Comparison of ENCODE assay signal across 8 cellular contexts in the genomic region with DNA sequence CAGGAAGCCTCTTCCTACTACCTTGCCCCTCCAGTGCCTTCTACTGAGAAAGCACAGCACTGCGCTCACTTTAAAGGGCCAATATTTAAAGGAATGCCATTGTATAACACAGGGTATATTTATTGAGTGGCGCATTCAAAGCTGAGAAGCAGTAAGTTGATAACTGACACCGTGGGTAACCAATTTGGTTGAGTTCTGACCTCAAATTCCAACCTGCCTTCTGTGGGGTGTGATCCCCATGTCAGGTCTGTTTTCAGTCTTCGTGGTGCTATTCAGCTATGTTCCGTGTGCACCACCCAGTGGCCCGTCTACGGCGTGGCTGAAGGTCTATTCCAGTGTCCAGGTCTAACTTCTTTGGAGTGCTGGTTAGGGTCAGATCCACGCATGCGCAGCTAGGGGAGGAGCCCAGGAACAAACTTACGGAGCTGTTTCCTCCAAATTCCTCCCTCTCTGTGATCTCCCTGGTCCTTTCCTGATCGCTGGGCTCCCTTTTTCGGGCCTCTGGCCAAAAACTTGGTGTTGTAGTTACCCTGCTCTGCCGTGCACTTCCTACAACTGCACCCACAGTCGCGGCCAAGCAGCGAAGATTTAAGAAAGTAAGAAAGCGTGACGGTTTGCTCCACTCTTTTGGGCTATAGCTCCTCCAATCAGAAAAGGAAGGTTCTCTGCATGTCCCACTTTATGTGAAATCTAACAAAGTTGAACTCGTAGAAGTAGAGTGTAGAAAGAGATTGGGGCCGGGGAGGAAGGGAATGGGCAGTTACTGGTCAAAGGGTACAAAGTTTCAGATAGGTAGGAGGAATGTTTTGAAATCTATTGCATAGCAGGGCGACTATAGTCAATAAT. TPM values are rescaled to one million over a fixed set of nuclear protein-coding genes. Genes with fewer than 3 reads are reported as not detected.
A peak's percentile ranks its signal among the peaks of the same experiment; 100 is the strongest.
DNase-seq lines count a peak whose midpoint lies in the region; ATAC-seq and TF ChIP-seq lines count a peak whose summit lies in the region.

No MANE protein-coding gene starts in this region.

- intact Hi-C loops in transverse colon (cut with DNase I; ENCODE audit: low total_unique reads) = no loop called here

- no peak for TF ChIP-seq EP300 in transverse colon (IDR thresholded peaks at IDR 0.05; ENCODE audit: low read depth)

- no peaks in the 10 kb centered on the region for H3K9me3 Mint-ChIP-seq in activated T-helper 17 cell treated with anti-CD3 and anti-CD28 coated beads, Interleukin-2, amount 50 U/mL, for 72 hours

- peak overlapping the region; percentile 24 to 82 (median 73); a peak in 21 of 22 replicates for H3K27ac ChIP-seq in BLaER1 treated with 17β-estradiol and CSF1 and Interleukin-3, amounts not matched to agents 10 nM and 100 nM
- H3K27ac ChIP-seq in Peyer's patch (peak overlapping the region; percentile 58 to 71 (median 58)), parathyroid adenoma (no peak overlapping the region), transverse colon (peak overlapping the region; percentile 28 to 80 (median 70))

- 41 to 44% methylated on average over 5 to 22 of the region's 22 CpGs for WGBS in transverse colon (ENCODE audit: low coverage in 1 of 2), 2 donors

- no peaks in the 10 kb centered on the region for H3K27me3 ChIP-seq in BLaER1 treated with 17β-estradiol and CSF1 and Interleukin-3, amounts not matched to agents 10 nM and 100 nM
- H3K27me3 ChIP-seq in Peyer's patch (no peaks in the 10 kb centered on the region), parathyroid adenoma (ENCODE audit: control insufficient read depth, insufficient read depth, low read length) (no peaks in the 10 kb centered on the region), transverse colon (no peaks in the 10 kb centered on the region)

- H3K4me1 ChIP-seq in BLaER1 treated with 17β-estradiol and CSF1 and Interleukin-3, amounts not matched to agents 10 nM and 100 nM = peaks cover 11 to 28% (median 20%) of the 10 kb centered on the region in 10 experiments
- H3K4me1 ChIP-seq in Peyer's patch (peaks cover 0 to 7% (median 6%) of the 10 kb centered on the region in 4 donors), parathyroid adenoma (no peaks in the 10 kb centered on the region), transverse colon (peaks cover 0 to 12% (median 4%) of the 10 kb centered on the region in 4 donors)

- H3K27ac Mint-ChIP-seq in activated T-helper 17 cell treated with anti-CD3 and anti-CD28 coated beads, Interleukin-2, amount 50 U/mL, for 72 hours = peak overlapping the region; percentile 85

- TF ChIP-seq CTCF in Peyer's patch (IDR thresholded peaks at IDR 0.05) (peak; percentile 48 to 82 (median 71)), parathyroid adenoma (IDR thresholded peaks at IDR 0.05) (peak; percentile 76), transverse colon (IDR thresholded peaks at IDR 0.05) (peak; percentile 33 to 74 (median 54))

- peak overlapping the region; percentile 87 for H3K4me3 Mint-ChIP-seq in activated T-helper 17 cell treated with anti-CD3 and anti-CD28 coated beads, Interleukin-2, amount 50 U/mL, for 72 hours

- H3K79me2 ChIP-seq in parathyroid adenoma = no peaks in the 10 kb centered on the region

- DNase-seq in Peyer's patch = peak; percentile 84 to 92 (median 87)
- peak; percentile 27 for DNase-seq in foreskin melanocyte
- DNase-seq in transverse colon = peak; percentile 83

- H3K4me1 Mint-ChIP-seq in activated T-helper 17 cell treated with anti-CD3 and anti-CD28 coated beads, Interleukin-2, amount 50 U/mL, for 72 hours = peaks cover 7% of the 10 kb centered on the region

- peaks cover 0 to 30% (median 16%) of the 10 kb centered on the region in 11 experiments; a peak in 14 of 22 replicates for H3K9me3 ChIP-seq in BLaER1 treated with 17β-estradiol and CSF1 and Interleukin-3, amounts not matched to agents 10 nM and 100 nM (replicated peaks in 1 of 11)
- H3K9me3 ChIP-seq in Peyer's patch (no peaks in the 10 kb centered on the region), parathyroid adenoma (ENCODE audit: control insufficient read depth, low read length) (no peaks in the 10 kb centered on the region), transverse colon (no peaks in the 10 kb centered on the region)

- no peaks in the 10 kb centered on the region for H3K36me3 ChIP-seq in BLaER1 treated with 17β-estradiol and CSF1 and Interleukin-3, amounts not matched to agents 10 nM and 100 nM
- no peaks in the 10 kb centered on the region for H3K36me3 ChIP-seq in Peyer's patch
- no peaks in the 10 kb centered on the region for H3K36me3 ChIP-seq in parathyroid adenoma (ENCODE audit: control insufficient read depth, insufficient read depth, low read length)
- H3K36me3 ChIP-seq in transverse colon = no peaks in the 10 kb centered on the region

- no peak for TF ChIP-seq POLR2A in Peyer's patch (IDR thresholded peaks at IDR 0.05)
- TF ChIP-seq POLR2A in transverse colon (IDR thresholded peaks at IDR 0.05) = no peak

- in situ Hi-C loops in transverse colon (cut with MboI; ENCODE audit: low pct_ligation_motif_present in 1 of 4, low pct_unique_long_range_greater_than_20kb in 1 of 4, low sequenced_read_pairs in 3 of 4) = loop anchor here in 2 of 4 donors (5.0 to 10.0 kb wide), 2 partner anchors 54 to 66 kb away; no protein-coding TSS in a partner anchor

- peak overlapping the region; percentile 45 to 72 (median 60) for H3K4me3 ChIP-seq in BLaER1 treated with 17β-estradiol and CSF1 and Interleukin-3, amounts not matched to agents 10 nM and 100 nM
- H3K4me3 ChIP-seq in Peyer's patch = peak overlapping the region; percentile 36 to 61 (median 47)
- H3K4me3 ChIP-seq in parathyroid adenoma (ENCODE audit: low read depth, low read length) = no peak overlapping the region
- H3K4me3 ChIP-seq in transverse colon = peak overlapping the region in 3 of 4 donors; percentile 37 to 46 (median 40)

- no peaks in the 10 kb centered on the region for H3K27me3 Mint-ChIP-seq in activated T-helper 17 cell treated with anti-CD3 and anti-CD28 coated beads, Interleukin-2, amount 50 U/mL, for 72 hours

- H3K9ac ChIP-seq in BLaER1 treated with 17β-estradiol and CSF1 and Interleukin-3, amounts not matched to agents 10 nM and 100 nM = peak overlapping the region; percentile 65 to 83 (median 79); a peak in 21 of 22 replicates
- no peak overlapping the region for H3K9ac ChIP-seq in parathyroid adenoma

- H3K36me3 Mint-ChIP-seq in activated T-helper 17 cell treated with anti-CD3 and anti-CD28 coated beads, Interleukin-2, amount 50 U/mL, for 72 hours (ENCODE audit: low read depth) = no peaks in the 10 kb centered on the region

- H2AFZ ChIP-seq in parathyroid adenoma = peak overlapping the region; percentile 89

- no peaks in the 10 kb centered on the region for H4K20me1 ChIP-seq in BLaER1 treated with 17β-estradiol and CSF1 and Interleukin-3, amounts not matched to agents 10 nM and 100 nM

- peak; percentile 89 for ATAC-seq in GM19372 (IDR thresholded peaks at IDR 0.05; ENCODE audit: low read depth, unreplicated experiment)
- peak; percentile 95 for ATAC-seq in HG03460 (IDR thresholded peaks at IDR 0.05; ENCODE audit: unreplicated experiment)
- ATAC-seq in activated T-helper 17 cell treated with anti-CD3 and anti-CD28 coated beads, Interleukin-2, amount 50 U/mL, for 72 hours (replicated peaks) = peak; percentile 97

- H3K4me2 ChIP-seq in BLaER1 treated with 17β-estradiol and CSF1 and Interleukin-3, amounts not matched to agents 10 nM and 100 nM = peak overlapping the region; percentile 70 to 83 (median 78)
- H3K4me2 ChIP-seq in parathyroid adenoma (ENCODE audit: low read length) = peak overlapping the region; percentile 38

RNA-seq across cellular contexts. Expression of a gene that starts 7.7 kb away (rescaled TPM):
- total RNA-seq in Peyer's patch = 10 to 100 TPM in 1 of 4 donors, 1 to 10 TPM in 1, under 1 TPM in 2; 0.35 to 23.9 (median 1.3) TPM
- total RNA-seq in activated T-helper 17 cell treated with anti-CD3 and anti-CD28 coated beads, Interleukin-2, amount 50 U/mL, for 72 hours = not detected
- total RNA-seq in transverse colon = 1 to 10 TPM in 2 of 4 donors, under 1 TPM in 1, not detected in 1; 1.00 to 2.0 (median 1.6) TPM

RNA-seq across cellular contexts. Expression of a gene that starts 53.9 kb away (rescaled TPM):
- not detected for total RNA-seq in Peyer's patch
- total RNA-seq in activated T-helper 17 cell treated with anti-CD3 and anti-CD28 coated beads, Interleukin-2, amount 50 U/mL, for 72 hours = not detected
- not detected for total RNA-seq in transverse colon

Comparison
In these comparisons a context has a peak if more than half of its experiments do, and no peak if none do; other contexts are left out.
1. DNase-seq: peak in every context shown above with its lines; median percentile 87 in Peyer's patch; 83 in transverse colon; 27 in foreskin melanocyte.